10 cellular contexts compared by ENCODE assay signal in genomic region chr5:135386886-135387628, GRCh38. TPM values are rescaled to one million over a fixed set of nuclear protein-coding genes. Genes with fewer than 3 reads are reported as not detected.
DNase-seq lines count a peak whose midpoint lies in the region; ATAC-seq and TF ChIP-seq lines count a peak whose summit lies in the region.
"Had no signal": no experiment of that assay in that cellular context is flagged by ENCODE, and none has a peak within 500 bp of the region (broad histone marks: within the 10 kb centered on the region; RNA-seq: fewer than 3 reads in every experiment).

No MANE protein-coding gene starts in this region.

- H3K4me2 ChIP-seq in osteoblast (ENCODE audit: insufficient read depth, low read length) = peak overlapping the region; percentile 53

- H3K9me3 ChIP-seq in CD8-positive, alpha-beta T cell (ENCODE audit: low read length) = no peaks in the 10 kb centered on the region
- H3K9me3 ChIP-seq in Panc1 (ENCODE audit: control insufficient read depth, insufficient read depth, low read depth, low read length) (no peaks in the 10 kb centered on the region), osteoblast (ENCODE audit: low read depth, low read length) (no peaks in the 10 kb centered on the region)

- H2AFZ ChIP-seq in osteoblast (ENCODE audit: low read length) = no peak overlapping the region

- H3K27ac Mint-ChIP-seq in CD8-positive, alpha-beta T cell = peak overlapping the region; percentile 2
- H3K27ac Mint-ChIP-seq: activated B cell treated with CpG ODN at 0.5 μM for 24 hours, nephron had no signal

- H3K4me3 Mint-ChIP-seq in CD8-positive, alpha-beta T cell = no peak overlapping the region
- H3K4me3 Mint-ChIP-seq: activated B cell treated with CpG ODN at 0.5 μM for 24 hours, nephron had no signal

- peaks cover 89% of the 10 kb centered on the region for H3K36me3 Mint-ChIP-seq in CD8-positive, alpha-beta T cell

- no peaks in the 10 kb centered on the region for H3K9me3 Mint-ChIP-seq in CD8-positive, alpha-beta T cell
- H3K9me3 Mint-ChIP-seq: activated B cell treated with CpG ODN at 0.5 μM for 24 hours, nephron had no signal

- H3K79me2 ChIP-seq in osteoblast (ENCODE audit: insufficient read depth, low read length) = peaks cover 96% of the 10 kb centered on the region

- peaks cover 56% of the 10 kb centered on the region for H4K20me1 ChIP-seq in osteoblast (ENCODE audit: insufficient read depth, low read length)

- no peak for TF ChIP-seq CTCF in CD8-positive, alpha-beta T cell (IDR thresholded peaks at IDR 0.05)
- TF ChIP-seq CTCF in Panc1 (IDR thresholded peaks at IDR 0.05) (no peak), osteoblast (IDR thresholded peaks at IDR 0.05; ENCODE audit: extremely low read depth, low read depth, low read length) (no peak)

- H3K36me3 ChIP-seq in CD8-positive, alpha-beta T cell (ENCODE audit: insufficient read depth, low read length) = peaks cover 18% of the 10 kb centered on the region
- peaks cover 8% of the 10 kb centered on the region; the same call in 1 of the 2 replicates for H3K36me3 ChIP-seq in Panc1 (ENCODE audit: control insufficient read depth, insufficient read depth, low read length)
- peaks cover 63% of the 10 kb centered on the region for H3K36me3 ChIP-seq in osteoblast (ENCODE audit: insufficient read depth, low read length)

- peaks cover 61% of the 10 kb centered on the region for H3K4me1 Mint-ChIP-seq in CD8-positive, alpha-beta T cell (ENCODE audit: low read depth)

- DNase-seq in CD8-positive, alpha-beta T cell = no peak
- peak; percentile 47 for DNase-seq in Panc1 (ENCODE audit: low read depth, low spot score)
- peak; percentile 87 for DNase-seq in osteoblast (ENCODE audit: insufficient read length, low spot score, missing footprints)
- no peak for DNase-seq in retina
- no peak for DNase-seq in NCI-H69 (lab: John Stamatoyannopoulos, UW)
- DNase-seq in NCI-H2081 (lab: John Stamatoyannopoulos, UW) = no peak
- no peak for DNase-seq in SHP77 treated with DMSO at 0.1 percent for 48 hours (lab: John Stamatoyannopoulos, UW)
- DNase-seq: activated B cell treated with CpG ODN at 0.5 μM for 24 hours had no signal

- in situ Hi-C loops in Panc1 (cut with HindIII; ENCODE audit: low pct_unique_long_range_greater_than_20kb, low sequenced_read_pairs) = no loop called here

- no peaks in the 10 kb centered on the region for H3K27me3 Mint-ChIP-seq in CD8-positive, alpha-beta T cell (ENCODE audit: low read depth)
- H3K27me3 Mint-ChIP-seq: activated B cell treated with CpG ODN at 0.5 μM for 24 hours had no signal

- H3K27ac ChIP-seq in CD8-positive, alpha-beta T cell (ENCODE audit: low read depth, low read length) = no peak overlapping the region
- H3K27ac ChIP-seq in Panc1 (ENCODE audit: low read length) (no peak overlapping the region), osteoblast (ENCODE audit: low read depth, low read length) (peak overlapping the region; percentile 92)

- BruUV-seq in Panc1 (replicated peaks; lab: Mats Ljungman, UMichigan) = no TSS peak

- no peak for ATAC-seq in CD8-positive, alpha-beta T cell
- ATAC-seq in Panc1 (no peak), esophagus mucosa (peak; percentile 79)

- CTCF ChIA-PET in CD8-positive, alpha-beta T cell (lab: Charles Lee) = no interaction called here
- CTCF ChIA-PET in Panc1 (lab: Charles Lee) = no interaction called here

- H3K4me3 ChIP-seq in CD8-positive, alpha-beta T cell (ENCODE audit: low read depth, low read length) = no peak overlapping the region
- no peak overlapping the region for H3K4me3 ChIP-seq in Panc1 (ENCODE audit: low read depth in 2 of 2, low read length in 2 of 2)
- H3K4me3 ChIP-seq in osteoblast (ENCODE audit: insufficient read depth, low read length) = peak overlapping the region; percentile 40

- no peaks in the 10 kb centered on the region for H3K27me3 ChIP-seq in CD8-positive, alpha-beta T cell (ENCODE audit: insufficient read depth, low read length)
- H3K27me3 ChIP-seq in Panc1 (ENCODE audit: control insufficient read depth, insufficient read depth, low read length) (no peaks in the 10 kb centered on the region), osteoblast (ENCODE audit: insufficient read depth, low read length) (no peaks in the 10 kb centered on the region)

- peaks cover 8% of the 10 kb centered on the region for H3K4me1 ChIP-seq in CD8-positive, alpha-beta T cell (ENCODE audit: insufficient read depth, low read length)
- H3K4me1 ChIP-seq in Panc1 (ENCODE audit: control insufficient read depth, insufficient read depth, low read length) (no peaks in the 10 kb centered on the region), osteoblast (ENCODE audit: insufficient read depth, low read length) (peaks cover 60% of the 10 kb centered on the region)

- POLR2A ChIA-PET in CD8-positive, alpha-beta T cell (lab: Charles Lee) = no interaction called here
- POLR2A ChIA-PET in Panc1 (lab: Charles Lee) = interaction anchor here (0.6 kb wide), 1 partner anchor 319 kb away, joined by 7 read pairs; no protein-coding TSS in a partner anchor

- intact Hi-C loops in CD8-positive, alpha-beta T cell (cut with DNase I, micrococcal nuclease) = no loop called here
- intact Hi-C loops in Panc1 (cut with micrococcal nuclease; ENCODE audit: unreplicated experiment) = no loop called here

RNA-seq across cellular contexts. Expression of gene MACROH2A1, which starts 12.0 kb away (rescaled TPM):
- total RNA-seq in CD8-positive, alpha-beta T cell = 10 to 100 TPM; 89.2 to 91.9 TPM
- 162 TPM for total RNA-seq in Panc1 (2021; ENCODE audit: unreplicated experiment)
- polyA plus RNA-seq in Panc1 (2012; ENCODE audit: insufficient read length) = 185 TPM
- 196 TPM for total RNA-seq in esophagus mucosa
- 150 and 162 TPM in 2 replicates for total RNA-seq in osteoblast

Comparison
In these comparisons a context has a peak if more than half of its experiments do, and no peak if none do; other contexts are left out.
1. DNase-seq: peak in Panc1 (single experiment) and osteoblast (single experiment); none in CD8-positive, alpha-beta T cell (0 of 7), retina (single experiment), NCI-H69 (single experiment), NCI-H2081 (0 of 2) and SHP77 treated with DMSO at 0.1 percent for 48 hours (single experiment).